Comparison of ENCODE assay signal across 15 cellular contexts in genomic region chr16:14106457-14106856, GRCh38. TPM values are rescaled to one million over a fixed set of nuclear protein-coding genes. Genes with fewer than 3 reads are reported as not detected.
A peak's percentile ranks its signal among the peaks of the same experiment; 100 is the strongest.
DNase-seq lines count a peak whose midpoint lies in the region; TF ChIP-seq lines count a peak whose summit lies in the region.
"Had no signal": no experiment of that assay in that cellular context is flagged by ENCODE, and none has a peak within 500 bp of the region (broad histone marks: within the 10 kb centered on the region; RNA-seq: fewer than 3 reads in every experiment).

No MANE protein-coding gene starts in this region.

- TF ChIP-seq RAD21 in liver (IDR thresholded peaks at IDR 0.05) = peak; percentile 47 to 50

- TF ChIP-seq POLR2A in esophagus squamous epithelium (IDR thresholded peaks at IDR 0.05) = no peak
- no peak for TF ChIP-seq POLR2A in thyroid gland (IDR thresholded peaks at IDR 0.05)

- DNase-seq in MG63 = peak; percentile 14
- DNase-seq in esophagus squamous epithelium (lab: John Stamatoyannopoulos, UW) = no peak
- DNase-seq in thyroid gland = no peak
- DNase-seq in NCI-H446 (lab: John Stamatoyannopoulos, UW) = no peak
- DNase-seq in cerebellar cortex (ENCODE audit: low spot score) = no peak
- DNase-seq in stimulated activated naive CD4-positive, alpha-beta T cell (lab: John Stamatoyannopoulos, UW) = no peak
- DNase-seq: CD8-positive, alpha-beta T cell; GOT3; NCI-H1092; NCI-H187 treated with DMSO at 0.1 percent for 48 hours; NCI-H526; NK-92 treated with Interleukin-12 subunit alpha and Interleukin-12 subunit beta, amount 100 ng/mL, for 24 hours had no signal

- WGBS in esophagus squamous epithelium, 2 donors = 41 to 62% methylated on average over 3 of the region's 3 CpGs
- WGBS in liver = 43% methylated on average over 3 of the region's 3 CpGs
- WGBS in thyroid gland, 2 donors = 66 to 68% methylated on average over 3 of the region's 3 CpGs

- H3K9me3 ChIP-seq in MG63 (no peaks in the 10 kb centered on the region), esophagus squamous epithelium (no peaks in the 10 kb centered on the region), liver (ENCODE audit: control insufficient read depth in 4 of 4, low read length in 3 of 4) (no peaks in the 10 kb centered on the region), thyroid gland (no peaks in the 10 kb centered on the region)
- H3K9me3 ChIP-seq: SJSA1 had no signal

- H3K36me3 ChIP-seq in MG63 = no peaks in the 10 kb centered on the region
- no peaks in the 10 kb centered on the region for H3K36me3 ChIP-seq in esophagus squamous epithelium
- no peaks in the 10 kb centered on the region for H3K36me3 ChIP-seq in liver (ENCODE audit: control insufficient read depth in 4 of 4, insufficient read depth in 3 of 4, low read depth in 1 of 4, low read length in 3 of 4)
- H3K36me3 ChIP-seq in thyroid gland = no peaks in the 10 kb centered on the region
- H3K36me3 ChIP-seq: SJSA1 had no signal

- intact Hi-C loops in esophagus squamous epithelium (cut with DNase I) = no loop called here
- intact Hi-C loops in thyroid gland (cut with DNase I) = no loop called here

- H3K9ac ChIP-seq in liver (ENCODE audit: low read depth in 1 of 2, low read length in 2 of 2) = no peak overlapping the region

- H3K4me1 ChIP-seq in esophagus squamous epithelium (peaks cover 13 to 86% (median 59%) of the 10 kb centered on the region in 3 donors), liver (ENCODE audit: control insufficient read depth in 4 of 4, insufficient read depth in 4 of 4, low read length in 3 of 4) (peaks cover 9 to 50% (median 12%) of the 10 kb centered on the region in 4 donors), thyroid gland (peaks cover 61 to 88% of the 10 kb centered on the region in 2 donors)

- H3K4me3 ChIP-seq in MG63 = no peak overlapping the region
- no peak overlapping the region for H3K4me3 ChIP-seq in esophagus squamous epithelium
- peak overlapping the region in 1 of 3 donors; percentile 14 for H3K4me3 ChIP-seq in liver (ENCODE audit: low read depth in 1 of 3, low read length in 3 of 3)
- H3K4me3 ChIP-seq in thyroid gland (replicated peaks in 1 of 3) = no peak overlapping the region
- H3K4me3 ChIP-seq: K562, SJSA1 had no signal

- TF ChIP-seq CTCF in esophagus squamous epithelium (IDR thresholded peaks at IDR 0.05) (no peak), liver (IDR thresholded peaks at IDR 0.05; ENCODE audit: low read depth, low read length, missing input control) (no peak), thyroid gland (IDR thresholded peaks at IDR 0.05) (no peak)

- H3K27me3 ChIP-seq in MG63 (no peaks in the 10 kb centered on the region; the same call in 1 of the 2 replicates), esophagus squamous epithelium (no peaks in the 10 kb centered on the region), liver (ENCODE audit: control insufficient read depth in 4 of 4, insufficient read depth in 4 of 4, low read length in 3 of 4) (no peaks in the 10 kb centered on the region), thyroid gland (no peaks in the 10 kb centered on the region)
- H3K27me3 ChIP-seq: SJSA1 had no signal

- peak overlapping the region in 3 of 4 donors; percentile 38 to 72 (median 68) for H3K27ac ChIP-seq in esophagus squamous epithelium
- H3K27ac ChIP-seq in liver (ENCODE audit: low read depth in 1 of 2, low read length in 2 of 2) = peak overlapping the region; percentile 85 to 88
- H3K27ac ChIP-seq in thyroid gland = peak overlapping the region in 2 of 3 donors; percentile 14 to 37
- H3K27ac ChIP-seq: SJSA1 had no signal

TF ChIP-seq in liver, 16 proteins besides CTCF, POLR2A, EP300 and RAD21:
- peak; percentile 92 for TF ChIP-seq SP1 (IDR thresholded peaks at IDR 0.05)
- peak; percentile 92 for TF ChIP-seq HNF4A (conservative IDR thresholded peaks at IDR 0.05)
- no peak for TF ChIP-seq TAF1 (conservative IDR thresholded peaks at IDR 0.05)
- TF ChIP-seq ATF3 (IDR thresholded peaks at IDR 0.05) = peak; percentile 76
- TF ChIP-seq GABPA (IDR thresholded peaks at IDR 0.05 in 1 of 2, conservative IDR thresholded peaks at IDR 0.05 in 1 of 2) = no peak
- peak; percentile 75 for TF ChIP-seq ZBTB33 (IDR thresholded peaks at IDR 0.05)
- peak; percentile 84 for TF ChIP-seq HNF4G (IDR thresholded peaks at IDR 0.05)
- TF ChIP-seq EGR1 (IDR thresholded peaks at IDR 0.05; ENCODE audit: low read depth in 2 of 2) = no peak
- TF ChIP-seq REST (IDR thresholded peaks at IDR 0.05) = peak; percentile 68
- TF ChIP-seq RXRA (IDR thresholded peaks at IDR 0.05) = peak; percentile 65 to 71
- peak; percentile 98 for TF ChIP-seq FOXA1 (IDR thresholded peaks at IDR 0.05)
- no peak for TF ChIP-seq NR2F2 (IDR thresholded peaks at IDR 0.05)
- TF ChIP-seq JUND (IDR thresholded peaks at IDR 0.05) = peak; percentile 74 to 85
- peak; percentile 98 for TF ChIP-seq FOXA2 (IDR thresholded peaks at IDR 0.05)
- peak; percentile 75 for TF ChIP-seq MAX (IDR thresholded peaks at IDR 0.05)
- peak; percentile 78 for TF ChIP-seq YY1 (IDR thresholded peaks at IDR 0.05)

RNA-seq across cellular contexts. Expression of gene MRTFB, which starts 35.3 kb away (rescaled TPM):
- 1.3 TPM in 2 replicates for total RNA-seq in MG63 (2014; rRNA removed; shearing (Covaris generic); ENCODE audit: low replicate concordance)
- total RNA-seq in esophagus squamous epithelium (10 to 100 TPM; 17.1 to 77.8 (median 21.9) TPM), liver (10 to 100 TPM in 1 of 2 donors, 1 to 10 TPM in 1; 5.7 to 14.2 TPM), thyroid gland (100 to 1,000 TPM in 1 of 4 donors, 10 to 100 TPM in 3; 51.2 to 131 (median 74.0) TPM)
- polyA plus RNA-seq in liver = 1 to 10 TPM; 4.1 to 5.9 TPM

Comparison
In these comparisons a context has a peak if more than half of its experiments do, and no peak if none do; other contexts are left out.
1. H3K27ac ChIP-seq: peak in every context shown above with its lines; median percentile 86 in liver; 68 in esophagus squamous epithelium; 26 in thyroid gland.